Comparison of ENCODE assay signal across 1 cellular context in the genomic region with DNA sequence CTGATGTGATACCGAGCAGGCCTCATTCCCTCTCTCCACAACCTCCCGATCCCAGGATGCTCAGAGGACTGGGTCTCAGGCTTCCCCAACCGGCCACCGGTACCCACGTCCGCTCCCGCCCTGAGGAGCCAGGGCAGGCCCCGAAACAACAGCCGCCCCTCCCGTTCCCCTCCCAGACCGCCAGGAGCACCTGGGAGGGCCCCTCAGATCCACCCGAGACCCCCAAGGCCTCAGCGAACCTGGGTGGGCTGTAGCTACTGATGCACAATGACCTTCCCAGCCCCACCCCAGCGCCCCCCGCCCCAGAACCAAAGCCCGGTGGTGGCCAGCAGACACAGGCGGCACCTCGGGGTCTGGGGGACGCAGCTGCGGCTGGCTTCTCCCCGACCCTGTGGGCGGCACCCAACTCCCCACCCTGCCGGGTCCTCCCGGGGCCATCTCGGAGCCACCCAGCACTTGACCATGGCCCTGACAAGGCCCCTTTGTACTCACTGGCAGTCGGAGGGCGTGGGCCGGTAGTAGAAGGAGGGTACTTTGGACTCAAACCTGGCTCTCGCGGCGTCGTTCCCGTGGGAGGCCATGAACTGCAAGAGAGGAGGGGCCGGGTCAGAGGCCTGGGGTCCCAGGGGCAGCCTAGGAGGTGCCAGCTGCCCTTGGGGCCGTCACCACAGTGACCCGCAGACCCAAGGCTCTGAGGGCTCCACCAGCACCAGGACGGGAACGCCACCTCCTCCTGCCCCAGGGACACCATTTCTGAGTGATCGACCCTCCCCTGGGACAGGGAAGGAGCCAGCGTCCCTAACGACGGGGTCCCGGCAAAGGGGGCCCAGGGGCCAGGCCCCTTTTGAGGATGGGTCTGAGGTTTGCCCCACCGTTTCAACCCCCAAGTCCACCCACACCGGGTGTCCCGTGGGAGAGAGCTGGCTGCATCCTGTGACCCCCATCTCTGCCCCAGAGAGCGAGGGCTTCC.
TF ChIP-seq lines count a peak whose summit lies in the region.

No MANE protein-coding gene starts in this region.

TF ChIP-seq in HCT116, 20 proteins besides CTCF, POLR2A, EP300 and RAD21 (continued from another document):
- TF ChIP-seq, protein P1, sequence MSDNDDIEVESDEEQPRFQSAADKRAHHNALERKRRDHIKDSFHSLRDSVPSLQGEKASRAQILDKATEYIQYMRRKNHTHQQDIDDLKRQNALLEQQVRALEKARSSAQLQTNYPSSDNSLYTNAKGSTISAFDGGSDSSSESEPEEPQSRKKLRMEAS (IDR thresholded peaks at IDR 0.05), result no peak
- TF ChIP-seq ELF1 (IDR thresholded peaks at IDR 0.05; ENCODE audit: borderline replicate concordance, low read depth) (no peak), TCF7L2 (IDR thresholded peaks at IDR 0.05; ENCODE audit: borderline replicate concordance, extremely low read depth, insufficient read depth, insufficient read length) (no peak), JUND (IDR thresholded peaks at IDR 0.05) (no peak), SIN3A (IDR thresholded peaks at IDR 0.05; ENCODE audit: low read depth) (no peak), EZH2 (IDR thresholded peaks at IDR 0.05) (no peak), ATF3 (IDR thresholded peaks at IDR 0.05) (no peak), SRF (IDR thresholded peaks at IDR 0.05; ENCODE audit: low read depth) (no peak), ZFX (IDR thresholded peaks at IDR 0.05) (no peak), CBX3 (IDR thresholded peaks at IDR 0.05; ENCODE audit: low read depth) (no peak)
- TF ChIP-seq, protein P2, sequence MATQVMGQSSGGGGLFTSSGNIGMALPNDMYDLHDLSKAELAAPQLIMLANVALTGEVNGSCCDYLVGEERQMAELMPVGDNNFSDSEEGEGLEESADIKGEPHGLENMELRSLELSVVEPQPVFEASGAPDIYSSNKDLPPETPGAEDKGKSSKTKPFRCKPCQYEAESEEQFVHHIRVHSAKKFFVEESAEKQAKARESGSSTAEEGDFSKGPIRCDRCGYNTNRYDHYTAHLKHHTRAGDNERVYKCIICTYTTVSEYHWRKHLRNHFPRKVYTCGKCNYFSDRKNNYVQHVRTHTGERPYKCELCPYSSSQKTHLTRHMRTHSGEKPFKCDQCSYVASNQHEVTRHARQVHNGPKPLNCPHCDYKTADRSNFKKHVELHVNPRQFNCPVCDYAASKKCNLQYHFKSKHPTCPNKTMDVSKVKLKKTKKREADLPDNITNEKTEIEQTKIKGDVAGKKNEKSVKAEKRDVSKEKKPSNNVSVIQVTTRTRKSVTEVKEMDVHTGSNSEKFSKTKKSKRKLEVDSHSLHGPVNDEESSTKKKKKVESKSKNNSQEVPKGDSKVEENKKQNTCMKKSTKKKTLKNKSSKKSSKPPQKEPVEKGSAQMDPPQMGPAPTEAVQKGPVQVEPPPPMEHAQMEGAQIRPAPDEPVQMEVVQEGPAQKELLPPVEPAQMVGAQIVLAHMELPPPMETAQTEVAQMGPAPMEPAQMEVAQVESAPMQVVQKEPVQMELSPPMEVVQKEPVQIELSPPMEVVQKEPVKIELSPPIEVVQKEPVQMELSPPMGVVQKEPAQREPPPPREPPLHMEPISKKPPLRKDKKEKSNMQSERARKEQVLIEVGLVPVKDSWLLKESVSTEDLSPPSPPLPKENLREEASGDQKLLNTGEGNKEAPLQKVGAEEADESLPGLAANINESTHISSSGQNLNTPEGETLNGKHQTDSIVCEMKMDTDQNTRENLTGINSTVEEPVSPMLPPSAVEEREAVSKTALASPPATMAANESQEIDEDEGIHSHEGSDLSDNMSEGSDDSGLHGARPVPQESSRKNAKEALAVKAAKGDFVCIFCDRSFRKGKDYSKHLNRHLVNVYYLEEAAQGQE (IDR thresholded peaks at IDR 0.05; ENCODE audit: low read depth), result no peak
